Comparison of ENCODE assay signal across 10 cellular contexts in genomic region chr6:28334272-28335039, GRCh38. TPM values are rescaled to one million over a fixed set of nuclear protein-coding genes. Genes with fewer than 3 reads are reported as not detected.
DNase-seq lines count a peak whose midpoint lies in the region; ATAC-seq and TF ChIP-seq lines count a peak whose summit lies in the region.
"Had no signal": no experiment of that assay in that cellular context is flagged by ENCODE, and none has a peak within 500 bp of the region (broad histone marks: within the 10 kb centered on the region; RNA-seq: fewer than 3 reads in every experiment).

No MANE protein-coding gene starts in this region.

- no peak overlapping the region for H3K27ac Mint-ChIP-seq in activated CD4-positive, alpha-beta memory T cell treated with anti-CD3 and anti-CD28 coated beads, Interleukin-2, amount 10 ng/mL, durations not matched to agents 7 days and 5 days

- H3K9me3 ChIP-seq in HEK293 (ENCODE audit: control insufficient read depth, insufficient read depth, low read depth, low read length) (no peaks in the 10 kb centered on the region), adipocyte (ENCODE audit: control insufficient read depth, low read length) (no peaks in the 10 kb centered on the region), lower lobe of right lung (no peaks in the 10 kb centered on the region), subcutaneous abdominal adipose tissue (ENCODE audit: control insufficient read depth in 5 of 5, low read length in 5 of 5) (no peaks in the 10 kb centered on the region)

- H3K27ac ChIP-seq in HEK293 (ENCODE audit: extremely low read depth, low read depth, low read length) = peak overlapping the region; percentile 88; the same call in 1 of the 2 replicates
- peak overlapping the region; percentile 98 for H3K27ac ChIP-seq in lower lobe of right lung
- H3K27ac ChIP-seq in subcutaneous abdominal adipose tissue (ENCODE audit: low read depth, low read length) = peak overlapping the region; percentile 99

- intact Hi-C loops in lower lobe of right lung (cut with DNase I) = no loop called here

- CTCF ChIA-PET in HEK293 (lab: Yijun Ruan, JAX) = interaction anchor here (0.5 to 0.8 kb wide), 4 partner anchors 7 to 629 kb away, joined by 3 to 7 read pairs (median 4); partner anchors contain the start of gene PGBD1
- CTCF ChIA-PET in activated CD4-positive, alpha-beta memory T cell treated with anti-CD3 and anti-CD28 coated beads, Interleukin-2, amount 10 ng/mL, durations not matched to agents 7 days and 5 days (lab: Charles Lee) = interaction anchor here (1.1 to 4.6 kb wide), 2 partner anchors 16 to 21 kb away, joined by 3 to 20 read pairs; no protein-coding TSS in a partner anchor

- H3K27me3 Mint-ChIP-seq in activated CD4-positive, alpha-beta memory T cell treated with anti-CD3 and anti-CD28 coated beads, Interleukin-2, amount 10 ng/mL, durations not matched to agents 7 days and 5 days = peaks cover 1% of the 10 kb centered on the region

- no peaks in the 10 kb centered on the region for H3K4me1 Mint-ChIP-seq in activated CD4-positive, alpha-beta memory T cell treated with anti-CD3 and anti-CD28 coated beads, Interleukin-2, amount 10 ng/mL, durations not matched to agents 7 days and 5 days

- H3K27me3 ChIP-seq in adipocyte (replicated peaks; ENCODE audit: control insufficient read depth, insufficient read depth, low read length) = no peaks in the 10 kb centered on the region
- H3K27me3 ChIP-seq in lower lobe of right lung (ENCODE audit: low read depth) = no peaks in the 10 kb centered on the region
- no peaks in the 10 kb centered on the region for H3K27me3 ChIP-seq in subcutaneous abdominal adipose tissue (ENCODE audit: control insufficient read depth in 5 of 5, insufficient read depth in 4 of 5, low read length in 5 of 5)

- no peak for TF ChIP-seq CTCF in HEK293 (tag by site-specific recombination; IDR thresholded peaks at IDR 0.05)
- TF ChIP-seq CTCF in lower lobe of right lung (IDR thresholded peaks at IDR 0.05) = no peak

- DNase-seq in adipocyte (ENCODE audit: low read depth) (no peak), lower lobe of right lung (no peak), left lobe of liver (ENCODE audit: low spot score) (no peak), T-helper 9 cell (no peak), AG08396 (ENCODE audit: low spot score) (no peak)
- DNase-seq in activated CD4-positive, alpha-beta memory T cell treated with anti-CD3 and anti-CD28 coated beads, Interleukin-2, amount 10 ng/mL, durations not matched to agents 7 days and 5 days = no peak
- DNase-seq: NCI-H187 treated with DMSO at 0.1 percent for 48 hours, SHP77 treated with DMSO at 0.1 percent for 48 hours had no signal

- H3K36me3 ChIP-seq in HEK293 (ENCODE audit: control insufficient read depth in 2 of 2, insufficient read depth in 1 of 2, low read length in 2 of 2) (no peaks in the 10 kb centered on the region), adipocyte (ENCODE audit: control insufficient read depth, insufficient read depth, low read length, severe bottlenecking) (no peaks in the 10 kb centered on the region), lower lobe of right lung (no peaks in the 10 kb centered on the region), subcutaneous abdominal adipose tissue (ENCODE audit: control insufficient read depth in 5 of 5, insufficient read depth in 5 of 5, low read length in 5 of 5) (peaks cover 0 to 5% (median 0%) of the 10 kb centered on the region in 5 donors)

- peaks cover 3% of the 10 kb centered on the region for H3K9me3 Mint-ChIP-seq in activated CD4-positive, alpha-beta memory T cell treated with anti-CD3 and anti-CD28 coated beads, Interleukin-2, amount 10 ng/mL, durations not matched to agents 7 days and 5 days

- H3K4me1 ChIP-seq in HEK293 (ENCODE audit: control insufficient read depth, insufficient read depth, low read length) = peaks cover 4% of the 10 kb centered on the region; the same call in 1 of the 2 replicates
- peaks cover 7% of the 10 kb centered on the region for H3K4me1 ChIP-seq in adipocyte (ENCODE audit: control insufficient read depth, insufficient read depth, low read length)
- H3K4me1 ChIP-seq in lower lobe of right lung = peaks cover 18% of the 10 kb centered on the region
- peaks cover 4 to 18% (median 17%) of the 10 kb centered on the region in 5 donors for H3K4me1 ChIP-seq in subcutaneous abdominal adipose tissue (ENCODE audit: control insufficient read depth in 5 of 5, insufficient read depth in 5 of 5, low read length in 5 of 5)

- ATAC-seq in lower lobe of right lung = no peak
- no peak for ATAC-seq in left lobe of liver

- no peak overlapping the region for H3K4me3 Mint-ChIP-seq in activated CD4-positive, alpha-beta memory T cell treated with anti-CD3 and anti-CD28 coated beads, Interleukin-2, amount 10 ng/mL, durations not matched to agents 7 days and 5 days

- no peak overlapping the region for H3K4me3 ChIP-seq in HEK293 (ENCODE audit: low read depth, low read length)
- H3K4me3 ChIP-seq in adipocyte (ENCODE audit: low read length) = peak overlapping the region; percentile 97
- peak overlapping the region; percentile 74 for H3K4me3 ChIP-seq in lower lobe of right lung
- H3K4me3 ChIP-seq in subcutaneous abdominal adipose tissue (ENCODE audit: low read depth in 1 of 5, low read length in 5 of 5) = peak overlapping the region in 4 of 5 donors; percentile 81 to 96 (median 92)

- no peaks in the 10 kb centered on the region for H3K36me3 Mint-ChIP-seq in activated CD4-positive, alpha-beta memory T cell treated with anti-CD3 and anti-CD28 coated beads, Interleukin-2, amount 10 ng/mL, durations not matched to agents 7 days and 5 days (ENCODE audit: low read depth)

- no peak overlapping the region for H3K9ac ChIP-seq in adipocyte (ENCODE audit: low read length)
- peak overlapping the region in 4 of 5 donors; percentile 56 to 97 (median 90) for H3K9ac ChIP-seq in subcutaneous abdominal adipose tissue (ENCODE audit: low read length in 5 of 5)

- POLR2A ChIA-PET in HEK293 (lab: Yijun Ruan, JAX) = interaction anchor here (0.8 to 4.0 kb wide), 16 partner anchors 12 to 497 kb away, joined by 3 to 37 read pairs (median 8); partner anchors contain the start of genes PGBD1, ZKSCAN3, ZKSCAN4 and ZKSCAN8
- POLR2A ChIA-PET in activated CD4-positive, alpha-beta memory T cell treated with anti-CD3 and anti-CD28 coated beads, Interleukin-2, amount 10 ng/mL, durations not matched to agents 7 days and 5 days (lab: Charles Lee) = interaction anchor here (0.9 to 2.5 kb wide), 4 partner anchors 14 to 67 kb away, joined by 4 to 11 read pairs (median 8); partner anchors contain the start of genes ZKSCAN3 and ZSCAN26

TF ChIP-seq in HEK293, 187 proteins besides CTCF, POLR2A, EP300 and RAD21:
- TF ChIP-seq SP7 (tag by site-specific recombination; IDR thresholded peaks at IDR 0.05) (no peak), ZNF366 (tag by site-specific recombination; conservative IDR thresholded peaks at IDR 0.05) (peak; percentile 17; the same call in 1 of the 2 replicates), WT1 (tag by site-specific recombination; IDR thresholded peaks at IDR 0.05) (peak; percentile 24; the same call in 1 of the 2 replicates)

RNA-seq across cellular contexts. Expression of gene ZSCAN31, which starts 1.5 kb away (rescaled TPM):
- total RNA-seq in lower lobe of right lung (15.7 TPM), left lobe of liver (2.4 TPM)
- 1 to 10 TPM in 1 of 2 experiments, under 1 TPM in 1; 0.88 to 1.0 TPM for total RNA-seq in activated CD4-positive, alpha-beta memory T cell treated with anti-CD3 and anti-CD28 coated beads, Interleukin-2, amount 10 ng/mL, durations not matched to agents 7 days and 5 days

RNA-seq across cellular contexts. Expression of gene ZKSCAN3, which starts 15.3 kb away (rescaled TPM):
- total RNA-seq in lower lobe of right lung (8.8 TPM), left lobe of liver (2.4 TPM)
- 1 to 10 TPM; 5.5 to 6.5 TPM for total RNA-seq in activated CD4-positive, alpha-beta memory T cell treated with anti-CD3 and anti-CD28 coated beads, Interleukin-2, amount 10 ng/mL, durations not matched to agents 7 days and 5 days

RNA-seq across cellular contexts. Expression of gene PGBD1, which starts 53.1 kb away (rescaled TPM):
- total RNA-seq in lower lobe of right lung (3.5 TPM), left lobe of liver (1.0 TPM)
- 1 to 10 TPM; 1.8 to 2.0 TPM for total RNA-seq in activated CD4-positive, alpha-beta memory T cell treated with anti-CD3 and anti-CD28 coated beads, Interleukin-2, amount 10 ng/mL, durations not matched to agents 7 days and 5 days
